ENCODE assay signal across 19 cellular contexts in the genomic region with DNA sequence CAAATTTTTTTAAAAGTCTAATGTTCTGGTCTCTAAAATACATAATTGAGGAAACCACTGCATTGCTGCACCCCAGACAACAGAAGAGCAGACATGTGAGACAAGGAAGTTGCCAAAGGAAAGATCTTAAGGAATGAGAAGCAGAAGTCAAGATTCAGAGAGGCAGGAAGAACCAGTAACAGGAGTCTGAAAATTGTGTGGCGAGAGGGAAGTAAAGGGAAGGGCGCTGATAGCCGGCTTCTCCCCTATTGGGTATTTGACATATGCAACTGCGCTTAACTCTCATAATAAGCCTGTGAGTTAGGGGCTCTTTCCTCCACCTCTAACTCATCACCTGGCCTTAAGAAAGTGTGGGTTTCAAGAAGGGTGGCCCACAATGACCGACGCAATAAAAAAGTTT. TPM values are rescaled to one million over a fixed set of nuclear protein-coding genes. Genes with fewer than 3 reads are reported as not detected.
DNase-seq lines count a peak whose midpoint lies in the region; ATAC-seq and TF ChIP-seq lines count a peak whose summit lies in the region.
"Had no signal": no experiment of that assay in that cellular context is flagged by ENCODE, and none has a peak within 500 bp of the region (broad histone marks: within the 10 kb centered on the region; RNA-seq: fewer than 3 reads in every experiment).

No MANE protein-coding gene starts in this region.

- H3K27me3 ChIP-seq in right cardiac atrium (ENCODE audit: control insufficient read depth, insufficient read depth) (no peaks in the 10 kb centered on the region), right atrium auricular region (no peaks in the 10 kb centered on the region), upper lobe of right lung (no peaks in the 10 kb centered on the region), MM.1S (replicated peaks; ENCODE audit: insufficient read depth, low read length) (no peaks in the 10 kb centered on the region), brain microvascular endothelial cell (replicated peaks) (no peaks in the 10 kb centered on the region), breast epithelium (no peaks in the 10 kb centered on the region)
- H3K27me3 ChIP-seq: ascending aorta had no signal

- 77% methylated on average over 6 of the region's 6 CpGs for WGBS in right cardiac atrium

- H3K4me3 ChIP-seq in right cardiac atrium (ENCODE audit: low read length), result no peak overlapping the region
- H3K4me3 ChIP-seq in right atrium auricular region, result no peak overlapping the region
- no peak overlapping the region for H3K4me3 ChIP-seq in fibroblast of the aortic adventitia (ENCODE audit: low read depth, low read length)
- H3K4me3 ChIP-seq in upper lobe of right lung, result no peak overlapping the region
- H3K4me3 ChIP-seq in MM.1S (ENCODE audit: low read length), result no peak overlapping the region
- H3K4me3 ChIP-seq in brain microvascular endothelial cell (ENCODE audit: low read depth, low read length), result no peak overlapping the region
- no peak overlapping the region for H3K4me3 ChIP-seq in breast epithelium
- H3K4me3 ChIP-seq: ascending aorta had no signal

- no peaks in the 10 kb centered on the region for H3K79me2 ChIP-seq in MM.1S (ENCODE audit: low read length)

- no peak overlapping the region for H2AFZ ChIP-seq in MM.1S (ENCODE audit: low read length)

- H3K4me1 ChIP-seq in right cardiac atrium (ENCODE audit: control insufficient read depth, insufficient read depth, low read length) (no peaks in the 10 kb centered on the region), right atrium auricular region (peaks cover 0 to 10% of the 10 kb centered on the region in 2 donors), upper lobe of right lung (peaks cover 5% of the 10 kb centered on the region), MM.1S (ENCODE audit: low read length) (0 out of 2 replicates have a peak, but pooled peaks cover 5% of the 10 kb centered on the region), breast epithelium (no peaks in the 10 kb centered on the region)
- H3K4me1 ChIP-seq: ascending aorta had no signal

- no peak overlapping the region for H3K9ac ChIP-seq in MM.1S (ENCODE audit: low read length)

- ATAC-seq in right cardiac atrium (no peak), upper lobe of right lung (peak; percentile 83)

- in situ Hi-C loops in brain microvascular endothelial cell (cut with HindIII; ENCODE audit: low pct_ligation_motif_present, low sequenced_read_pairs), result no loop called here

- no peak for TF ChIP-seq POLR2A in breast epithelium (IDR thresholded peaks at IDR 0.05)

- H3K9me3 ChIP-seq in right cardiac atrium (ENCODE audit: control insufficient read depth, low read length), result no peaks in the 10 kb centered on the region
- no peaks in the 10 kb centered on the region for H3K9me3 ChIP-seq in right atrium auricular region
- no peaks in the 10 kb centered on the region for H3K9me3 ChIP-seq in upper lobe of right lung
- H3K9me3 ChIP-seq in MM.1S (replicated peaks; ENCODE audit: insufficient read depth, low read length), result no peaks in the 10 kb centered on the region
- H3K9me3 ChIP-seq in breast epithelium, result no peaks in the 10 kb centered on the region
- H3K9me3 ChIP-seq: ascending aorta had no signal

- no peak overlapping the region for H3K4me2 ChIP-seq in MM.1S (ENCODE audit: low read depth, low read length)

- no peaks in the 10 kb centered on the region for H4K20me1 ChIP-seq in MM.1S (ENCODE audit: insufficient read depth, low read length)

- H3K27ac ChIP-seq in right cardiac atrium (ENCODE audit: low read length) (peak overlapping the region; percentile 19), right atrium auricular region (no peak overlapping the region), upper lobe of right lung (peak overlapping the region; percentile 25), MM.1S (ENCODE audit: low read length) (no peak overlapping the region), brain microvascular endothelial cell (no peak overlapping the region), breast epithelium (no peak overlapping the region)
- H3K27ac ChIP-seq: ascending aorta, C4-2B had no signal

- H3F3A ChIP-seq in MM.1S (ENCODE audit: insufficient read depth, low read length), result no peaks in the 10 kb centered on the region

- intact Hi-C loops in right cardiac atrium (cut with DNase I) (no loop called here), upper lobe of right lung (cut with DNase I) (no loop called here), breast epithelium (cut with DNase I; ENCODE audit: low total_unique reads) (no loop called here)

- H3K36me3 ChIP-seq in right atrium auricular region, result peaks cover 5% of the 10 kb centered on the region
- peaks cover 30% of the 10 kb centered on the region for H3K36me3 ChIP-seq in upper lobe of right lung
- H3K36me3 ChIP-seq in MM.1S (replicated peaks; ENCODE audit: insufficient read depth, low read length), result no peaks in the 10 kb centered on the region; the same call in 1 of the 2 replicates
- H3K36me3 ChIP-seq in brain microvascular endothelial cell (replicated peaks), result peaks cover 2% of the 10 kb centered on the region
- H3K36me3 ChIP-seq in breast epithelium, result peaks cover 6% of the 10 kb centered on the region

- TF ChIP-seq CTCF in right atrium auricular region (IDR thresholded peaks at IDR 0.05), result no peak
- TF ChIP-seq CTCF in fibroblast of the aortic adventitia (IDR thresholded peaks at IDR 0.05; ENCODE audit: insufficient read depth, low read length), result no peak
- TF ChIP-seq CTCF in upper lobe of right lung (IDR thresholded peaks at IDR 0.05), result no peak
- no peak for TF ChIP-seq CTCF in MM.1S (IDR thresholded peaks at IDR 0.05; ENCODE audit: low read length)
- TF ChIP-seq CTCF in brain microvascular endothelial cell (IDR thresholded peaks at IDR 0.05; ENCODE audit: low read depth, low read length, missing control alignments), result no peak
- TF ChIP-seq CTCF in breast epithelium (IDR thresholded peaks at IDR 0.05), result no peak

- H3K9me2 ChIP-seq in MM.1S (replicated peaks; ENCODE audit: insufficient read depth, low read length), result no peaks in the 10 kb centered on the region

- DNase-seq in right cardiac atrium (no peak), right atrium auricular region (ENCODE audit: low spot score) (no peak), SKM-1 treated with dmso at 0.1 percent for 144 hours (lab: John Stamatoyannopoulos, UW; ENCODE audit: unreplicated experiment) (peak; percentile 94), fibroblast of the aortic adventitia (ENCODE audit: low read depth) (peak; percentile 32), upper lobe of right lung (no peak), MM.1S (no peak), brain microvascular endothelial cell (no peak), breast epithelium (ENCODE audit: low spot score in 2 of 2) (no peak)
- DNase-seq: activated gamma-delta T cell; DMS53; islet precursor cell; NCI-H1694; NCI-H345; NK-92 treated with Interleukin-12 subunit alpha and Interleukin-12 subunit beta, amount 100 ng/mL, for 24 hours; SHP77 treated with DMSO at 0.1 percent for 48 hours; stimulated activated CD4-positive, alpha-beta T cell treated with anti-CD3 and anti-CD28 coated beads, Interleukin-12 subunit alpha, Interleukin-12 subunit beta, amount 100 ng/mL, for 4 hours; T-helper 2 cell had no signal

RNA-seq across cellular contexts. Expression of a gene that starts 21.9 kb away (rescaled TPM):
- total RNA-seq in right cardiac atrium (under 1 TPM; 0.08 to 0.37 (median 0.19) TPM), right atrium auricular region (under 1 TPM in 1 of 2 donors, not detected in 1; 0.41 TPM), fibroblast of the aortic adventitia (ENCODE audit: low replicate concordance) (1.8 and 13.4 TPM in 2 replicates), upper lobe of right lung (0.23 TPM), breast epithelium (under 1 TPM; under 0.01 to 0.64 (median 0.29) TPM)
- polyA plus RNA-seq in right cardiac atrium, result 0.02 TPM
- total RNA-seq: ascending aorta had no signal

RNA-seq across cellular contexts. Expression of a gene that starts 27.2 kb away (rescaled TPM):
- total RNA-seq in right cardiac atrium, result 10 to 100 TPM; 11.0 to 14.9 (median 12.8) TPM
- polyA plus RNA-seq in right cardiac atrium, result 17.1 TPM
- total RNA-seq in right atrium auricular region, result 10 to 100 TPM; 13.4 to 21.5 TPM
- total RNA-seq in fibroblast of the aortic adventitia (ENCODE audit: low replicate concordance), result 20.3 and 26.4 TPM in 2 replicates
- total RNA-seq in upper lobe of right lung, result 14.9 TPM
- total RNA-seq in breast epithelium, result 10 to 100 TPM; 23.6 to 30.1 (median 24.2) TPM

Comparison
In these comparisons a context has a peak if more than half of its experiments do, and no peak if none do; other contexts are left out.
1. H3K27ac ChIP-seq: peak in right cardiac atrium (single experiment) and upper lobe of right lung (single experiment); none in right atrium auricular region (0 of 2), MM.1S (single experiment), brain microvascular endothelial cell (single experiment) and breast epithelium (0 of 2).
2. DNase-seq: peak in SKM-1 treated with dmso at 0.1 percent for 144 hours (single experiment) and fibroblast of the aortic adventitia (single experiment); none in right cardiac atrium (0 of 3), right atrium auricular region (single experiment), upper lobe of right lung (single experiment), MM.1S (single experiment), brain microvascular endothelial cell (single experiment) and breast epithelium (0 of 2).